25 cellular contexts compared by ENCODE assay signal in genomic region chr7:82838314-82838713, GRCh38.
A peak's percentile ranks its signal among the peaks of the same experiment; 100 is the strongest.
DNase-seq lines count a peak whose midpoint lies in the region; ATAC-seq, FAIRE-seq and TF ChIP-seq lines count a peak whose summit lies in the region.
"Had no signal": no experiment of that assay in that cellular context is flagged by ENCODE, and none has a peak within 500 bp of the region (broad histone marks: within the 10 kb centered on the region; RNA-seq: fewer than 3 reads in every experiment).

No MANE protein-coding gene starts in this region.

- H3K4me3 Mint-ChIP-seq in activated T-cell treated with anti-CD3 and anti-CD28 coated beads, Interleukin-2, amount 50 U/mL, for 4 hours = no peak overlapping the region
- H3K4me3 Mint-ChIP-seq: CD4-positive, CD25-positive, alpha-beta regulatory T cell; H9 had no signal

- no peaks in the 10 kb centered on the region for H3K36me3 Mint-ChIP-seq in activated T-cell treated with anti-CD3 and anti-CD28 coated beads, Interleukin-2, amount 50 U/mL, for 4 hours (ENCODE audit: insufficient read depth)
- H3K36me3 Mint-ChIP-seq: CD4-positive, CD25-positive, alpha-beta regulatory T cell had no signal

- POLR2A ChIA-PET in A549 (lab: Yijun Ruan, JAX) = no interaction called here

- no peaks in the 10 kb centered on the region for H3K9me2 ChIP-seq in Loucy (replicated peaks; ENCODE audit: low read depth, low read length)

- no peak overlapping the region for H3K4me3 ChIP-seq in A549
- no peak overlapping the region for H3K4me3 ChIP-seq in Loucy (ENCODE audit: low read length, poor library complexity, severe bottlenecking)
- H3K4me3 ChIP-seq in SK-N-MC = no peak overlapping the region
- H3K4me3 ChIP-seq: BLaER1 had no signal

- H2AFZ ChIP-seq in Loucy (ENCODE audit: low read length) = 0 out of 2 replicates have a peak overlapping the region, but pooled peaks have one; percentile 5

- no peak for ATAC-seq in A549
- no peak for ATAC-seq in activated T-cell treated with anti-CD3 and anti-CD28 coated beads, Interleukin-2, amount 50 U/mL, for 4 hours
- ATAC-seq: PC-3 had no signal

- H3K4me2 ChIP-seq in A549 = peak overlapping the region; percentile 13; the same call in 1 of the 3 replicates
- no peak overlapping the region for H3K4me2 ChIP-seq in Loucy (ENCODE audit: low read depth, low read length, poor library complexity, severe bottlenecking)
- H3K4me2 ChIP-seq: BLaER1 had no signal

- no peaks in the 10 kb centered on the region for H3F3A ChIP-seq in Loucy (ENCODE audit: low read depth)

- H3K27me3 Mint-ChIP-seq in activated T-cell treated with anti-CD3 and anti-CD28 coated beads, Interleukin-2, amount 50 U/mL, for 4 hours (ENCODE audit: low read depth) = no peaks in the 10 kb centered on the region
- H3K27me3 Mint-ChIP-seq: CD4-positive, CD25-positive, alpha-beta regulatory T cell had no signal

- no peaks in the 10 kb centered on the region for H3K79me2 ChIP-seq in Loucy (ENCODE audit: insufficient read depth, low read length)

- H3K4me1 Mint-ChIP-seq in activated T-cell treated with anti-CD3 and anti-CD28 coated beads, Interleukin-2, amount 50 U/mL, for 4 hours (ENCODE audit: low read depth) = no peaks in the 10 kb centered on the region
- H3K4me1 Mint-ChIP-seq: CD4-positive, CD25-positive, alpha-beta regulatory T cell had no signal

- CTCF ChIA-PET in A549 (lab: Yijun Ruan, JAX) = no interaction called here

- no peak for TF ChIP-seq EP300 in A549 (IDR thresholded peaks at IDR 0.05)

- TF ChIP-seq POLR2A in A549 (IDR thresholded peaks at IDR 0.05; ENCODE audit: low read length) = no peak

- H4K20me1 ChIP-seq in Loucy (ENCODE audit: insufficient read depth, low read length, poor library complexity, severe bottlenecking) = no peaks in the 10 kb centered on the region
- H4K20me1 ChIP-seq: BLaER1 had no signal

- H3K36me3 ChIP-seq in Loucy (ENCODE audit: insufficient read depth, low read length) (no peaks in the 10 kb centered on the region), SK-N-MC (ENCODE audit: insufficient read depth, low read length) (no peaks in the 10 kb centered on the region)
- H3K36me3 ChIP-seq: BLaER1 had no signal

- no peak for DNase-seq in A549 (ENCODE audit: low read depth in 1 of 2, low spot score in 1 of 2)
- no peak for DNase-seq in SK-N-MC (ENCODE audit: low read depth, low spot score)
- DNase-seq in activated T-cell treated with anti-CD3 and anti-CD28 coated beads, Interleukin-2, amount 50 U/mL, for 4 hours = no peak
- DNase-seq in COR-L47 (lab: John Stamatoyannopoulos, UW) = no peak
- DNase-seq in dermis blood vessel endothelial cell = no peak
- no peak for DNase-seq in activated effector memory CD4-positive, alpha-beta T cell treated with anti-CD3 and anti-CD28 coated beads, Interleukin-2, amount 50 U/mL, for 16 hours
- DNase-seq: CD4-positive, CD25-positive, alpha-beta regulatory T cell; DMS53; H9; KBM-7; NCI-H1092; NCI-H1417 treated with DMSO at 0.1 percent for 48 hours; NCI-H187; NCI-H2171 treated with DMSO at 0.1 percent for 48 hours; NCI-H345; NCI-H524; NCI-H748 treated with DMSO at 0.1 percent for 48 hours; PC-3; Right ventricle myocardium superior; RPMI8226 had no signal

- H3K27ac ChIP-seq in A549 (no peak overlapping the region), SK-N-MC (peak overlapping the region; percentile 15; the same call in 1 of the 2 replicates)
- H3K27ac ChIP-seq: 22Rv1, BLaER1 had no signal

- peaks cover 9% of the 10 kb centered on the region for H3K9me3 Mint-ChIP-seq in activated T-cell treated with anti-CD3 and anti-CD28 coated beads, Interleukin-2, amount 50 U/mL, for 4 hours

- FAIRE-seq in A549 (lab: Jason Lieb, UNC) (no peak), islet of Langerhans (lab: Jason Lieb, UNC) (peak; percentile 89)
- FAIRE-seq: GM18507 had no signal

- TF ChIP-seq RAD21 in A549 (conservative IDR thresholded peaks at IDR 0.05 in 1 of 2, IDR thresholded peaks at IDR 0.05 in 1 of 2) = no peak

- H3K4me1 ChIP-seq in A549 (no peaks in the 10 kb centered on the region), Loucy (ENCODE audit: insufficient read depth, low read length, poor library complexity, severe bottlenecking) (no peaks in the 10 kb centered on the region)
- H3K4me1 ChIP-seq: BLaER1 had no signal

- no peaks in the 10 kb centered on the region for H3K9me3 ChIP-seq in A549
- H3K9me3 ChIP-seq in Loucy (ENCODE audit: insufficient read depth, low read depth, low read length) = no peaks in the 10 kb centered on the region
- 0 out of 2 replicates have a peak, but pooled peaks cover 3% of the 10 kb centered on the region for H3K9me3 ChIP-seq in SK-N-MC (ENCODE audit: low read depth, low read length)
- H3K9me3 ChIP-seq: BLaER1 had no signal

- H3K9ac ChIP-seq in Loucy (ENCODE audit: low read depth, low read length, poor library complexity, severe bottlenecking) (no peak overlapping the region), SK-N-MC (ENCODE audit: insufficient read length) (no peak overlapping the region)
- H3K9ac ChIP-seq: BLaER1 had no signal

- no peaks in the 10 kb centered on the region for H3K27me3 ChIP-seq in Loucy (ENCODE audit: insufficient read depth, low read length, poor library complexity, severe bottlenecking)
- H3K27me3 ChIP-seq: BLaER1 had no signal

- TF ChIP-seq CTCF in A549 (IDR thresholded peaks at IDR 0.05) (no peak), Loucy (conservative IDR thresholded peaks at IDR 0.05; ENCODE audit: low read length) (no peak)

TF ChIP-seq in A549, 52 proteins besides CTCF, POLR2A, EP300 and RAD21:
- TF ChIP-seq JUN (IDR thresholded peaks at IDR 0.05) = no peak
- TF ChIP-seq HOXB5 (CRISPR knock-in tag; IDR thresholded peaks at IDR 0.05) = no peak
- no peak for TF ChIP-seq EHF (CRISPR knock-in tag; IDR thresholded peaks at IDR 0.05)
- no peak for TF ChIP-seq POLR2AphosphoS2 (conservative IDR thresholded peaks at IDR 0.05; ENCODE audit: low read length)
- TF ChIP-seq HEYL (CRISPR knock-in tag; IDR thresholded peaks at IDR 0.05) = no peak
- no peak for TF ChIP-seq FOSB (CRISPR knock-in tag; IDR thresholded peaks at IDR 0.05)
- no peak for TF ChIP-seq ELK1 (IDR thresholded peaks at IDR 0.05; ENCODE audit: low read depth, low read length)
- TF ChIP-seq KDM1A (IDR thresholded peaks at IDR 0.05; ENCODE audit: low read depth) = no peak
- TF ChIP-seq ATOH8 (CRISPR knock-in tag; IDR thresholded peaks at IDR 0.05; ENCODE audit: low read depth) = no peak
- TF ChIP-seq MYC (IDR thresholded peaks at IDR 0.05; ENCODE audit: borderline replicate concordance, low read length) = no peak
- TF ChIP-seq ZFP36 (IDR thresholded peaks at IDR 0.05; ENCODE audit: borderline replicate concordance, partially characterized antibody) = no peak
